ENCODE assay signal across 26 cellular contexts in genomic region chr6:123427008-123427407, GRCh38.
"Had no signal": no experiment of that assay in that cellular context is flagged by ENCODE, and none has a peak within 500 bp of the region (broad histone marks: within the 10 kb centered on the region; RNA-seq: fewer than 3 reads in every experiment).

No MANE protein-coding gene starts in this region.

- H3K27ac ChIP-seq: stomach, suprapubic skin, testis, thoracic aorta, tibial artery, tibial nerve, transverse colon, upper lobe of left lung, upper lobe of right lung, uterus, vagina had no signal

- DNase-seq: stimulated activated CD4-positive, alpha-beta T cell treated with anti-CD3 and anti-CD28 coated beads, Interleukin-2, amount 100 ng/mL, for 48 hours; stimulated activated CD4-positive, alpha-beta T cell treated with anti-CD3 and anti-CD28 coated beads, Interleukin-4, amount 100 ng/mL, for 1 hour; stimulated activated CD4-positive, alpha-beta T cell treated with anti-CD3 and anti-CD28 coated beads, Interleukin-4, amount 100 ng/mL, for 24 hours; stimulated activated CD4-positive, alpha-beta T cell treated with anti-CD3 and anti-CD28 coated beads, Interleukin-4, amount 100 ng/mL, for 4 hours; stimulated activated CD8-positive, alpha-beta memory T cell treated with anti-CD3 and anti-CD28 coated beads, Interleukin-4, amount 100 ng/mL, for 48 hours; stimulated activated naive B cell treated with anti-CD40 and anti-IgM and Interleukin-4, amounts not matched to agents 10 μg/mL and 1 μg/mL and 100 μg/mL, for 72 hours; stimulated activated naive CD4-positive, alpha-beta T cell; stimulated activated naive CD4-positive, alpha-beta T cell treated with Interleukin-2 at 50 U/mL for 16 hours; stimulated activated naive CD8-positive, alpha-beta T cell treated with anti-CD3 and anti-CD28 coated beads, Interleukin-15, amount 100 ng/mL, for 72 hours; stimulated activated naive CD8-positive, alpha-beta T cell treated with anti-CD3 and anti-CD28 coated beads, Interleukin-15, Interleukin-2, amounts not matched to agents 100 U/mL and 50 U/mL, for 24 hours; stomach; substantia nigra; testis; tibial artery; transverse colon; trophoblast cell; upper lobe of left lung; upper lobe of right lung; uterus had no signal

- FAIRE-seq: urothelium cell line had no signal

- H3K4me3 ChIP-seq: stomach, suprapubic skin, testis, thoracic aorta, tibial artery, tibial nerve, transverse colon, upper lobe of left lung, upper lobe of right lung, uterus, vagina had no signal

- H3K9me3 ChIP-seq: stomach, suprapubic skin, testis, thoracic aorta, tibial artery, tibial nerve, transverse colon, upper lobe of left lung, upper lobe of right lung, uterus, vagina had no signal

- H3K36me3 ChIP-seq: stomach, suprapubic skin, thoracic aorta, tibial artery, tibial nerve, transverse colon, upper lobe of left lung, upper lobe of right lung, uterus, vagina had no signal

- ATAC-seq: stimulated activated effector memory CD8-positive, alpha-beta T cell treated with anti-CD3 and anti-CD28 coated beads, Interleukin-12 subunit alpha, Interleukin-12 subunit beta, amount 100 ng/mL, for 72 hours; stimulated activated memory B cell treated with anti-CD40 and anti-IgM and Interleukin-4, amounts not matched to agents 10 μg/mL and 1 μg/mL and 100 μg/mL, for 72 hours; stimulated activated naive B cell treated with anti-CD40 and anti-IgM and Interleukin-4, amounts not matched to agents 10 μg/mL and 1 μg/mL and 100 μg/mL, for 72 hours; stimulated activated naive CD8-positive, alpha-beta T cell treated with anti-CD3 and anti-CD28 coated beads, Interleukin-15, amount 100 ng/mL, for 72 hours; stimulated activated naive CD8-positive, alpha-beta T cell treated with anti-CD3 and anti-CD28 coated beads, Interleukin-15, Interleukin-2, amounts not matched to agents 100 U/mL and 50 U/mL, for 24 hours; upper lobe of right lung had no signal

- H3K27me3 ChIP-seq: stomach, suprapubic skin, testis, tibial artery, tibial nerve, transverse colon, upper lobe of left lung, upper lobe of right lung, uterus, vagina had no signal

- H3K4me1 ChIP-seq: stomach, suprapubic skin, testis, tibial artery, tibial nerve, transverse colon, upper lobe of left lung, upper lobe of right lung, uterus, vagina had no signal
